22 cellular contexts compared by ENCODE assay signal in genomic region chr17:73647767-73648542, GRCh38. TPM values are rescaled to one million over a fixed set of nuclear protein-coding genes. Genes with fewer than 3 reads are reported as not detected.
"Had no signal": no experiment of that assay in that cellular context is flagged by ENCODE, and none has a peak within 500 bp of the region (broad histone marks: within the 10 kb centered on the region; RNA-seq: fewer than 3 reads in every experiment).

No MANE protein-coding gene starts in this region.

- ATAC-seq: esophagus mucosa; left cardiac atrium; lower lobe of right lung; natural killer cell treated with Interleukin-12 subunit alpha and Interleukin-12 subunit beta and Interleukin-15 and Interleukin-18, amount 100 ng/mL, for 72 hours had no signal

- H3K9me3 ChIP-seq: left ventricle myocardium inferior, lower lobe of right lung, neutrophil, right atrium auricular region, sigmoid colon, thyroid gland, upper lobe of left lung had no signal

- H3K27ac Mint-ChIP-seq: immature natural killer cell; memory B cell; natural killer cell treated with Interleukin-12 subunit alpha and Interleukin-12 subunit beta and Interleukin-15 and Interleukin-18, amount 100 ng/mL, for 72 hours had no signal

- H3K27ac ChIP-seq: left ventricle myocardium inferior, lower lobe of right lung, neutrophil, right atrium auricular region, sigmoid colon, skin epidermis, thyroid gland, upper lobe of left lung had no signal

- H3K36me3 ChIP-seq: left ventricle myocardium inferior, lower lobe of right lung, neutrophil, right atrium auricular region, sigmoid colon, thyroid gland, upper lobe of left lung had no signal

- H3K9me3 Mint-ChIP-seq: immature natural killer cell; memory B cell; natural killer cell treated with Interleukin-12 subunit alpha and Interleukin-12 subunit beta and Interleukin-15 and Interleukin-18, amount 100 ng/mL, for 72 hours had no signal

- DNase-seq: central memory CD4-positive, alpha-beta T cell; cortex of kidney; effector memory CD4-positive, alpha-beta T cell; immature natural killer cell; kidney; left cardiac atrium; left ventricle myocardium inferior; lower lobe of right lung; midbrain; sigmoid colon; stimulated activated CD4-positive, alpha-beta T cell treated with anti-CD3 and anti-CD28 coated beads, Interleukin-2, amount 100 ng/mL, for 24 hours; stimulated activated CD4-positive, alpha-beta T cell treated with anti-CD3 and anti-CD28 coated beads, Interleukin-4, amount 100 ng/mL, for 4 hours; stimulated activated naive CD4-positive, alpha-beta T cell; thyroid gland; upper lobe of left lung had no signal

- H3K27me3 Mint-ChIP-seq: memory B cell had no signal

- H3K27me3 ChIP-seq: right atrium auricular region, thyroid gland had no signal

- H3K4me3 ChIP-seq: dorsolateral prefrontal cortex, left ventricle myocardium inferior, lower lobe of right lung, right atrium auricular region, sigmoid colon, skin epidermis, thyroid gland, upper lobe of left lung had no signal

- H3K4me3 Mint-ChIP-seq: immature natural killer cell; memory B cell; natural killer cell treated with Interleukin-12 subunit alpha and Interleukin-12 subunit beta and Interleukin-15 and Interleukin-18, amount 100 ng/mL, for 72 hours had no signal

- H3K36me3 Mint-ChIP-seq: immature natural killer cell; memory B cell; natural killer cell treated with Interleukin-12 subunit alpha and Interleukin-12 subunit beta and Interleukin-15 and Interleukin-18, amount 100 ng/mL, for 72 hours had no signal

RNA-seq across cellular contexts. Expression of gene SDK2, which starts 3.7 kb away (rescaled TPM):
- polyA plus RNA-seq: immature natural killer cell had no signal
